Comparison of ENCODE assay signal across 15 cellular contexts in genomic region chr5:30749971-30750370, GRCh38.
"Had no signal": no experiment of that assay in that cellular context is flagged by ENCODE, and none has a peak within 500 bp of the region (broad histone marks: within the 10 kb centered on the region; RNA-seq: fewer than 3 reads in every experiment).

No MANE protein-coding gene starts in this region.

- DNase-seq: activated CD4-positive, alpha-beta memory T cell treated with anti-CD3 and anti-CD28 coated beads for 36 hours; activated gamma-delta T cell; activated T-cell treated with anti-CD3 and anti-CD28 coated beads, Interleukin-2, amount 50 U/mL, for 48 hours; aorta; caudate nucleus; effector memory CD4-positive, alpha-beta T cell; hippocampal formation; natural killer cell; occipital lobe; stimulated activated CD4-positive, alpha-beta T cell treated with anti-CD3 and anti-CD28 coated beads, Interleukin-12 subunit alpha, Interleukin-12 subunit beta, amount 100 ng/mL, for 4 hours; stimulated activated naive CD4-positive, alpha-beta T cell; substantia nigra; T-helper 9 cell; trophoblast cell had no signal

- ATAC-seq: natural killer cell, sciatic nerve had no signal
